In genomic region chr13:29954082-29955043, GRCh38 we compare ENCODE assay signal across 10 cellular contexts.
DNase-seq lines count a peak whose midpoint lies in the region; ATAC-seq and TF ChIP-seq lines count a peak whose summit lies in the region.
"Had no signal": no experiment of that assay in that cellular context is flagged by ENCODE, and none has a peak within 500 bp of the region (broad histone marks: within the 10 kb centered on the region; RNA-seq: fewer than 3 reads in every experiment).

No MANE protein-coding gene starts in this region.

- peak overlapping the region in 8 of 11 experiments; percentile 6 to 67 (median 42); a peak in 15 of 22 replicates for H3K27ac ChIP-seq in BLaER1 treated with 17β-estradiol and CSF1 and Interleukin-3, amounts not matched to agents 10 nM and 100 nM
- H3K27ac ChIP-seq in right atrium auricular region: no peak overlapping the region
- no peak overlapping the region for H3K27ac ChIP-seq in aorta (ENCODE audit: low read depth in 1 of 2, low read length in 2 of 2)
- H3K27ac ChIP-seq: tibial artery had no signal

- H3K4me1 Mint-ChIP-seq in natural killer cell: peaks cover 11 to 17% of the 10 kb centered on the region in 2 donors

- H4K20me1 ChIP-seq in BLaER1 treated with 17β-estradiol and CSF1 and Interleukin-3, amounts not matched to agents 10 nM and 100 nM: no peaks in the 10 kb centered on the region

- no peaks in the 10 kb centered on the region for H3K36me3 ChIP-seq in BLaER1 treated with 17β-estradiol and CSF1 and Interleukin-3, amounts not matched to agents 10 nM and 100 nM
- H3K36me3 ChIP-seq in right atrium auricular region (no peaks in the 10 kb centered on the region), aorta (ENCODE audit: control insufficient read depth in 1 of 2, insufficient read depth in 2 of 2, low read length in 1 of 2) (no peaks in the 10 kb centered on the region)
- H3K36me3 ChIP-seq: tibial artery had no signal

- TF ChIP-seq CTCF in natural killer cell (IDR thresholded peaks at IDR 0.05) (no peak), right atrium auricular region (IDR thresholded peaks at IDR 0.05) (no peak)

- intact Hi-C loops in natural killer cell (cut with micrococcal nuclease): no loop called here
- intact Hi-C loops in aorta (cut with DNase I): no loop called here

- peak overlapping the region in 8 of 10 experiments; percentile 1 to 42 (median 24); a peak in 9 of 20 replicates for H3K4me3 ChIP-seq in BLaER1 treated with 17β-estradiol and CSF1 and Interleukin-3, amounts not matched to agents 10 nM and 100 nM
- H3K4me3 ChIP-seq in right atrium auricular region (no peak overlapping the region), aorta (ENCODE audit: low read length in 2 of 2) (no peak overlapping the region)
- H3K4me3 ChIP-seq: tibial artery had no signal

- H3K27me3 Mint-ChIP-seq in natural killer cell (ENCODE audit: low read depth in 2 of 2): peaks cover 3 to 24% of the 10 kb centered on the region in 2 donors

- no peaks in the 10 kb centered on the region for H3K9me3 Mint-ChIP-seq in natural killer cell

- H3K4me3 Mint-ChIP-seq in natural killer cell: peak overlapping the region; percentile 74

- H3K4me1 ChIP-seq in BLaER1 treated with 17β-estradiol and CSF1 and Interleukin-3, amounts not matched to agents 10 nM and 100 nM: peaks cover 27 to 85% (median 74%) of the 10 kb centered on the region in 10 experiments
- H3K4me1 ChIP-seq in right atrium auricular region (no peaks in the 10 kb centered on the region), aorta (ENCODE audit: control insufficient read depth in 1 of 2, insufficient read depth in 2 of 2, low read length in 2 of 2) (no peaks in the 10 kb centered on the region)
- H3K4me1 ChIP-seq: tibial artery had no signal

- H3K36me3 Mint-ChIP-seq in natural killer cell: no peaks in the 10 kb centered on the region

- 75 to 76% methylated on average over 23 of the region's 23 CpGs for WGBS in aorta, 2 donors

- H3K4me2 ChIP-seq in BLaER1 treated with 17β-estradiol and CSF1 and Interleukin-3, amounts not matched to agents 10 nM and 100 nM: peak overlapping the region; percentile 60 to 86 (median 78)

- peak overlapping the region; percentile 2 to 32 for H3K27ac Mint-ChIP-seq in natural killer cell

- peak; percentile 42 for DNase-seq in activated CD4-positive, CD25-positive, alpha-beta regulatory T cell treated with anti-CD3 and anti-CD28 coated beads, Interleukin-2, amount 50 U/mL, for 72 hours
- DNase-seq in activated gamma-delta T cell treated with Interleukin-2 at 50 U/mL for 16 hours (peak; percentile 41), natural killer cell (no peak), right atrium auricular region (ENCODE audit: low spot score) (no peak), aorta (no peak)
- no peak for DNase-seq in effector CD8-positive, alpha-beta T cell (lab: John Stamatoyannopoulos, UW)
- DNase-seq: amygdala, tibial artery had no signal

- H3K27me3 ChIP-seq in BLaER1 treated with 17β-estradiol and CSF1 and Interleukin-3, amounts not matched to agents 10 nM and 100 nM: no peaks in the 10 kb centered on the region
- H3K27me3 ChIP-seq in right atrium auricular region: no peaks in the 10 kb centered on the region
- no peaks in the 10 kb centered on the region for H3K27me3 ChIP-seq in aorta (ENCODE audit: control insufficient read depth in 1 of 2, insufficient read depth in 2 of 2, low read length in 1 of 2)

- ATAC-seq in natural killer cell (peak; percentile 67 to 89 (median 70)), GM21515 (IDR thresholded peaks at IDR 0.05; ENCODE audit: unreplicated experiment) (no peak), aorta (ENCODE audit: low FRiP score) (no peak)

- peak overlapping the region in 5 of 11 experiments; percentile 15 to 45 (median 30); a peak in 6 of 22 replicates for H3K9ac ChIP-seq in BLaER1 treated with 17β-estradiol and CSF1 and Interleukin-3, amounts not matched to agents 10 nM and 100 nM

- H3K9me3 ChIP-seq in BLaER1 treated with 17β-estradiol and CSF1 and Interleukin-3, amounts not matched to agents 10 nM and 100 nM (replicated peaks in 1 of 11): peaks cover 0 to 13% (median 4%) of the 10 kb centered on the region in 11 experiments; a peak in 8 of 22 replicates
- H3K9me3 ChIP-seq in right atrium auricular region (no peaks in the 10 kb centered on the region), aorta (ENCODE audit: control insufficient read depth, low read length) (no peaks in the 10 kb centered on the region)
- H3K9me3 ChIP-seq: tibial artery had no signal

Comparison
In these comparisons a context has a peak if more than half of its experiments do, and no peak if none do; other contexts are left out.
1. H3K27ac ChIP-seq: peak in BLaER1 treated with 17β-estradiol and CSF1 and Interleukin-3, amounts not matched to agents 10 nM and 100 nM (8 of 11); none in right atrium auricular region (0 of 2) and aorta (0 of 2).
2. H3K4me3 ChIP-seq: peak in BLaER1 treated with 17β-estradiol and CSF1 and Interleukin-3, amounts not matched to agents 10 nM and 100 nM (8 of 10); none in right atrium auricular region (0 of 2) and aorta (0 of 2).
3. DNase-seq: peak in activated CD4-positive, CD25-positive, alpha-beta regulatory T cell treated with anti-CD3 and anti-CD28 coated beads, Interleukin-2, amount 50 U/mL, for 72 hours (single experiment) and activated gamma-delta T cell treated with Interleukin-2 at 50 U/mL for 16 hours (single experiment); none in natural killer cell (single experiment), right atrium auricular region (single experiment), effector CD8-positive, alpha-beta T cell (single experiment) and aorta (0 of 2).
4. ATAC-seq: peak in natural killer cell (3 of 3); none in GM21515 (single experiment) and aorta (single experiment).